ENCODE assay signal across 15 cellular contexts in genomic region chr18:76911440-76911839, GRCh38.
DNase-seq lines count a peak whose midpoint lies in the region; ATAC-seq, FAIRE-seq and TF ChIP-seq lines count a peak whose summit lies in the region.
"Had no signal": no experiment of that assay in that cellular context is flagged by ENCODE, and none has a peak within 500 bp of the region (broad histone marks: within the 10 kb centered on the region; RNA-seq: fewer than 3 reads in every experiment).

No MANE protein-coding gene starts in this region.

- H3K27ac ChIP-seq in right atrium auricular region (no peak overlapping the region), osteoblast (ENCODE audit: low read depth, low read length) (no peak overlapping the region)

- H3K4me3 ChIP-seq in right atrium auricular region (no peak overlapping the region), osteoblast (ENCODE audit: insufficient read depth, low read length) (no peak overlapping the region)
- H3K4me3 ChIP-seq: HAP-1 had no signal

- H3K27me3 ChIP-seq in right atrium auricular region = no peaks in the 10 kb centered on the region
- no peaks in the 10 kb centered on the region for H3K27me3 ChIP-seq in osteoblast (ENCODE audit: insufficient read depth, low read length)

- no peak overlapping the region for H3K4me2 ChIP-seq in osteoblast (ENCODE audit: insufficient read depth, low read length)

- no peak for DNase-seq in left ventricle myocardium superior
- no peak for DNase-seq in right atrium auricular region (ENCODE audit: low spot score)
- DNase-seq in D721Med (ENCODE audit: insufficient read length, low spot score) = no peak
- DNase-seq in osteoblast (ENCODE audit: insufficient read length, low spot score, missing footprints) = peak; percentile 25
- no peak for DNase-seq in NCI-H2081 treated with DMSO at 0.1 percent for 48 hours (lab: John Stamatoyannopoulos, UW)
- no peak for DNase-seq in stimulated activated naive CD8-positive, alpha-beta T cell treated with anti-CD3 and anti-CD28 coated beads, Interleukin-15, Interleukin-2, amounts not matched to agents 100 U/mL and 50 U/mL, for 24 hours
- DNase-seq: C1 segment of cervical spinal cord; CD8-positive, alpha-beta memory T cell; DND-41; GOT3; HFFc6 had no signal

- H3K36me3 ChIP-seq in right atrium auricular region (peaks cover 70% of the 10 kb centered on the region), osteoblast (ENCODE audit: insufficient read depth, low read length) (peaks cover 38% of the 10 kb centered on the region)

- ATAC-seq in left ventricle myocardium superior = peak; percentile 28
- ATAC-seq in stimulated activated naive CD8-positive, alpha-beta T cell treated with anti-CD3 and anti-CD28 coated beads, Interleukin-15, Interleukin-2, amounts not matched to agents 100 U/mL and 50 U/mL, for 24 hours = no peak

- no peaks in the 10 kb centered on the region for H4K20me1 ChIP-seq in osteoblast (ENCODE audit: insufficient read depth, low read length)

- intact Hi-C loops in left ventricle myocardium superior (cut with micrococcal nuclease) = no loop called here

- no peak for TF ChIP-seq CTCF in right atrium auricular region (IDR thresholded peaks at IDR 0.05)
- no peak for TF ChIP-seq CTCF in D721Med (IDR thresholded peaks at IDR 0.05; ENCODE audit: insufficient read depth, missing control alignments)
- TF ChIP-seq CTCF in osteoblast (IDR thresholded peaks at IDR 0.05; ENCODE audit: extremely low read depth, low read depth, low read length) = no peak

- no peaks in the 10 kb centered on the region for H3K4me1 ChIP-seq in right atrium auricular region
- H3K4me1 ChIP-seq in osteoblast (ENCODE audit: insufficient read depth, low read length) = no peaks in the 10 kb centered on the region
- H3K4me1 ChIP-seq: HAP-1 had no signal

- FAIRE-seq in D721Med (lab: Jason Lieb, UNC) = peak; percentile 67
- FAIRE-seq: G401.6, GM12892, H54 had no signal

- H3K9me3 ChIP-seq in right atrium auricular region (no peaks in the 10 kb centered on the region), osteoblast (ENCODE audit: low read depth, low read length) (no peaks in the 10 kb centered on the region)
- H3K9me3 ChIP-seq: HAP-1 had no signal

- H3K79me2 ChIP-seq in osteoblast (ENCODE audit: insufficient read depth, low read length) = no peaks in the 10 kb centered on the region

- no peak overlapping the region for H2AFZ ChIP-seq in osteoblast (ENCODE audit: low read length)
